ENCODE assay signal across 13 cellular contexts in the genomic region with DNA sequence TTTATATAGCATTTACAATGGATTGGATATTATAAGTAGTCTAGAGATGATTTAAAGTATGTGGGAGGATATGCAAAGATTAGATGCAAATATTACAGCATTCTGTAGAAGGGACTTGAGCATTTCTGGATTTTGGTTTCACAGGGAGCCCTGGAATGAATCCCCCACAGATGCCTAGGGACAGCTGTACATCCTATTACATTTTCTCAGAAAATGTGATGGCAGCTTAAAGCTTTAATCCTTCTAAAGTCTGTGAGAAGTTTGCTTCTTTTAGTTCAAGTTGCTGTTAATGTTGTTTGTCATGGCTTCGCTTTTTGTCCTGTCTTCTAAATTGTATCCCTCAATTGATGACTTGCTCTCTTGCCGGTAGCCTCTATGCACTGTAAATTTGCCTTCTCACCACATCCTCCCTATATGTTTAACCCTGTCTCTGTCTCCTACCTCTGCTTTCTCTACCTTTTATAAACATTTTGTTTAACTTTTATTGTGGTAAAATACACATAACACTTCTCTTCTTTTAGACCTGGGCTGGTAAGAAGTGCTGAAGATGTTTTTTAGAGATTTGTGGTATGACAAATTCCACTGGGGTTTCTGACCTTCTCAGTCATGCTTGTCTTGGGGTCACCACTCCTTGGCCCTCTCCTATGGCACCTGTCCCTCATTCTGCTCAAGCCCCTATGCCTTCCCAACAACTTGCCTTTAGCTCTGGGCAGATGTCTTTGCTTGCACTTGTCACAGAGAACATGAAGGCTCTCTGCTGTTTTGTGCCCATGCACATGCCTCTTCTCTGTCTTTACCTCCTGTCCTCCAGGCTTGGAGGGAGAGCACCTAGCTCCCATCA. TPM values are rescaled to one million over a fixed set of nuclear protein-coding genes. Genes with fewer than 3 reads are reported as not detected.
A peak's percentile ranks its signal among the peaks of the same experiment; 100 is the strongest.
DNase-seq lines count a peak whose midpoint lies in the region; ATAC-seq and TF ChIP-seq lines count a peak whose summit lies in the region.
"Had no signal": no experiment of that assay in that cellular context is flagged by ENCODE, and none has a peak within 500 bp of the region (broad histone marks: within the 10 kb centered on the region; RNA-seq: fewer than 3 reads in every experiment).

No MANE protein-coding gene starts in this region.

- CTCF ChIA-PET in activated CD4-positive, alpha-beta memory T cell treated with anti-CD3 and anti-CD28 coated beads for 36 hours (lab: Charles Lee): interaction anchor here (2.2 kb wide), 1 partner anchor 105 kb away, joined by 6 read pairs; no protein-coding TSS in a partner anchor

- H3K4me1 Mint-ChIP-seq in activated CD4-positive, alpha-beta T cell treated with anti-CD3 and anti-CD28 coated beads, Interleukin-2, amount 10 ng/mL, durations not matched to agents 24 days and 14 days: peaks cover 40% of the 10 kb centered on the region
- peaks cover 66% of the 10 kb centered on the region for H3K4me1 Mint-ChIP-seq in activated CD4-positive, alpha-beta memory T cell treated with anti-CD3 and anti-CD28 coated beads for 36 hours (ENCODE audit: low read depth)
- peaks cover 40% of the 10 kb centered on the region for H3K4me1 Mint-ChIP-seq in nephron

- H3K27me3 ChIP-seq in right lobe of liver: no peaks in the 10 kb centered on the region
- H3K27me3 ChIP-seq: neural progenitor cell had no signal

- no peaks in the 10 kb centered on the region for H3K9me3 Mint-ChIP-seq in activated CD4-positive, alpha-beta T cell treated with anti-CD3 and anti-CD28 coated beads, Interleukin-2, amount 10 ng/mL, durations not matched to agents 24 days and 14 days
- no peaks in the 10 kb centered on the region for H3K9me3 Mint-ChIP-seq in activated CD4-positive, alpha-beta memory T cell treated with anti-CD3 and anti-CD28 coated beads for 36 hours
- no peaks in the 10 kb centered on the region for H3K9me3 Mint-ChIP-seq in nephron
- H3K9me3 Mint-ChIP-seq: neural progenitor cell, type B pancreatic cell had no signal

- WGBS in right lobe of liver (ENCODE audit: insufficient coverage, low coverage, low lambda C conversion rate, missing lambda C conversion rate): 65% methylated on average over 2 of the region's 2 CpGs

- ATAC-seq in HG02981 (IDR thresholded peaks at IDR 0.05; ENCODE audit: unreplicated experiment) (peak; percentile 72), right lobe of liver (no peak)
- ATAC-seq: A549 had no signal

- no peaks in the 10 kb centered on the region for H3K36me3 ChIP-seq in right lobe of liver
- H3K36me3 ChIP-seq: neural progenitor cell had no signal

- TF ChIP-seq CTCF in nephron (IDR thresholded peaks at IDR 0.05; ENCODE audit: unreplicated experiment in 3 of 3) (no peak), right lobe of liver (IDR thresholded peaks at IDR 0.05) (no peak)

- H3K4me3 Mint-ChIP-seq in activated CD4-positive, alpha-beta T cell treated with anti-CD3 and anti-CD28 coated beads, Interleukin-2, amount 10 ng/mL, durations not matched to agents 24 days and 14 days: peak overlapping the region; percentile 7
- H3K4me3 Mint-ChIP-seq in activated CD4-positive, alpha-beta memory T cell treated with anti-CD3 and anti-CD28 coated beads for 36 hours: no peak overlapping the region
- peak overlapping the region in 1 of 3 experiments; percentile 1 for H3K4me3 Mint-ChIP-seq in nephron
- H3K4me3 Mint-ChIP-seq: neural progenitor cell, type B pancreatic cell had no signal

- H3K27ac ChIP-seq in right lobe of liver: no peak overlapping the region
- H3K27ac ChIP-seq: A549, neural progenitor cell, PC-9 had no signal

- intact Hi-C loops in activated CD4-positive, alpha-beta T cell treated with anti-CD3 and anti-CD28 coated beads, Interleukin-2, amount 10 ng/mL, durations not matched to agents 24 days and 14 days (cut with micrococcal nuclease): loop anchor here (1.0 to 2.0 kb wide), 2 partner anchors 12 to 17 kb away; no protein-coding TSS in a partner anchor
- intact Hi-C loops in activated CD4-positive, alpha-beta memory T cell treated with anti-CD3 and anti-CD28 coated beads for 36 hours (cut with micrococcal nuclease): no loop called here
- intact Hi-C loops in right lobe of liver (cut with DNase I): no loop called here

- POLR2A ChIA-PET in activated CD4-positive, alpha-beta memory T cell treated with anti-CD3 and anti-CD28 coated beads for 36 hours (lab: Charles Lee): no interaction called here

- H3K4me3 ChIP-seq in right lobe of liver: no peak overlapping the region
- H3K4me3 ChIP-seq: A549, neural progenitor cell, PC-9 had no signal

- no peak for TF ChIP-seq POLR2A in right lobe of liver (IDR thresholded peaks at IDR 0.05)

- H3K27ac Mint-ChIP-seq in activated CD4-positive, alpha-beta T cell treated with anti-CD3 and anti-CD28 coated beads, Interleukin-2, amount 10 ng/mL, durations not matched to agents 24 days and 14 days: peak overlapping the region; percentile 68
- H3K27ac Mint-ChIP-seq in activated CD4-positive, alpha-beta memory T cell treated with anti-CD3 and anti-CD28 coated beads for 36 hours: peak overlapping the region; percentile 36
- peak overlapping the region; percentile 9 to 77 (median 42) for H3K27ac Mint-ChIP-seq in nephron
- H3K27ac Mint-ChIP-seq: neural progenitor cell, type B pancreatic cell had no signal

- no peaks in the 10 kb centered on the region for H3K9me3 ChIP-seq in right lobe of liver
- H3K9me3 ChIP-seq: A549 had no signal

- no peak for DNase-seq in activated CD4-positive, alpha-beta T cell treated with anti-CD3 and anti-CD28 coated beads, Interleukin-2, amount 10 ng/mL, durations not matched to agents 24 days and 14 days
- DNase-seq in activated CD4-positive, alpha-beta T cell treated with anti-CD3 and anti-CD28 coated beads, Interleukin-2, amount 50 U/mL, for 1 hour: no peak
- DNase-seq in activated CD4-positive, alpha-beta memory T cell treated with anti-CD3 and anti-CD28 coated beads for 36 hours: no peak
- DNase-seq in activated gamma-delta T cell treated with Interleukin-2 at 50 U/mL for 16 hours (no peak), right lobe of liver (no peak), NCI-H1105 (lab: John Stamatoyannopoulos, UW) (no peak)
- DNase-seq: activated CD8-positive, alpha-beta memory T cell treated with anti-CD3 and anti-CD28 coated beads for 24 hours; PC-9 had no signal

- no peaks in the 10 kb centered on the region for H3K4me1 ChIP-seq in right lobe of liver
- H3K4me1 ChIP-seq: neural progenitor cell had no signal

- H3K27me3 Mint-ChIP-seq in activated CD4-positive, alpha-beta T cell treated with anti-CD3 and anti-CD28 coated beads, Interleukin-2, amount 10 ng/mL, durations not matched to agents 24 days and 14 days: no peaks in the 10 kb centered on the region
- no peaks in the 10 kb centered on the region for H3K27me3 Mint-ChIP-seq in activated CD4-positive, alpha-beta memory T cell treated with anti-CD3 and anti-CD28 coated beads for 36 hours
- H3K27me3 Mint-ChIP-seq in nephron (ENCODE audit: low read depth): peaks cover 5% of the 10 kb centered on the region
- H3K27me3 Mint-ChIP-seq: type B pancreatic cell had no signal

- peaks cover 16% of the 10 kb centered on the region for H3K36me3 Mint-ChIP-seq in activated CD4-positive, alpha-beta T cell treated with anti-CD3 and anti-CD28 coated beads, Interleukin-2, amount 10 ng/mL, durations not matched to agents 24 days and 14 days (ENCODE audit: low read depth)
- H3K36me3 Mint-ChIP-seq in activated CD4-positive, alpha-beta memory T cell treated with anti-CD3 and anti-CD28 coated beads for 36 hours: peaks cover 1% of the 10 kb centered on the region
- H3K36me3 Mint-ChIP-seq in nephron (ENCODE audit: low read depth): no peaks in the 10 kb centered on the region
- H3K36me3 Mint-ChIP-seq: neural progenitor cell had no signal

RNA-seq across cellular contexts. Expression of a gene that starts 37.9 kb away (rescaled TPM):
- 38.2 and 39.4 TPM in 2 replicates for total RNA-seq in activated CD4-positive, alpha-beta T cell treated with anti-CD3 and anti-CD28 coated beads, Interleukin-2, amount 10 ng/mL, durations not matched to agents 24 days and 14 days
- total RNA-seq in activated CD4-positive, alpha-beta memory T cell treated with anti-CD3 and anti-CD28 coated beads for 36 hours: 10 to 100 TPM; 44.7 to 45.8 TPM
- total RNA-seq in right lobe of liver: 10 to 100 TPM in 2 of 6 experiments, 1 to 10 TPM in 4; 7.5 to 11.2 (median 9.9) TPM
